Comparison of ENCODE assay signal across 1 cellular context in the genomic region with DNA sequence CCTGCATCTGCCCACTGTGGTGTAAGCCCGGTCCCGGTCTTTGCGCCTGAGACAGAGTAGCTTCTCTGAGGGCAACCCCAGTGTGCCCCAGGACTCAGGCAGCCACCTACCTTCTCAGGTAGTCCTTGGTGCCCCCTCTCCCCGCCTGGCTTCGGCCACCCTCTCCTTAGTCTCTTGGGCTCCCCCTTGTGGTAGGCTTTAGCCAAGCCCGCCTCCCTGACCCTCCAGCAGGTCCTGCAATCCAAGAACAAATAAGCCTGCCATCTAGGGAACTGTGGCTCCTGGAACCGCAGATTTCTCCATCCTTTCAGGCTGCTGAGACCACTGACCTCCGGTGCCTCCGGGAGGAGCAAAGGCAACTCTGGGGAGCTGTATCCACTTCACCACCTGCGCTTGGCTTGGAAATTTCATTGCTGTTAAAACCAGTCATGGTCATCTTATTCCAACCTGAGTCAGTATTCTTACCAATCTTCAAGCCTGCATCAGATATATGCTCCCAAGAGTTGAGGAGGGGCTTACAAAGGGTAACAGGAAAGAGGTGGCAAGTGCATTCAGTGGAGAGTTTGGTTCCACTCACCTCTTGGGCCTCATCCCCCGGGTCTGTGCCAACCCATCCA.
TF ChIP-seq lines count a peak whose summit lies in the region.

No MANE protein-coding gene starts in this region.

TF ChIP-seq in HEK293, 187 proteins besides CTCF, POLR2A, EP300 and RAD21 (continued from another document):
- TF ChIP-seq, protein P1, sequence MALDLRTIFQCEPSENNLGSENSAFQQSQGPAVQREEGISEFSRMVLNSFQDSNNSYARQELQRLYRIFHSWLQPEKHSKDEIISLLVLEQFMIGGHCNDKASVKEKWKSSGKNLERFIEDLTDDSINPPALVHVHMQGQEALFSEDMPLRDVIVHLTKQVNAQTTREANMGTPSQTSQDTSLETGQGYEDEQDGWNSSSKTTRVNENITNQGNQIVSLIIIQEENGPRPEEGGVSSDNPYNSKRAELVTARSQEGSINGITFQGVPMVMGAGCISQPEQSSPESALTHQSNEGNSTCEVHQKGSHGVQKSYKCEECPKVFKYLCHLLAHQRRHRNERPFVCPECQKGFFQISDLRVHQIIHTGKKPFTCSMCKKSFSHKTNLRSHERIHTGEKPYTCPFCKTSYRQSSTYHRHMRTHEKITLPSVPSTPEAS (tag by site-specific recombination; IDR thresholded peaks at IDR 0.05): no peak
- no peak for TF ChIP-seq ZNF600 (tag by site-specific recombination; IDR thresholded peaks at IDR 0.05)
- no peak for TF ChIP-seq ZNF433 (tag by site-specific recombination; IDR thresholded peaks at IDR 0.05; ENCODE audit: low read depth)
- TF ChIP-seq HOXA7 (CRISPR knock-in tag; IDR thresholded peaks at IDR 0.05; ENCODE audit: borderline replicate concordance): no peak
- TF ChIP-seq, protein P2, sequence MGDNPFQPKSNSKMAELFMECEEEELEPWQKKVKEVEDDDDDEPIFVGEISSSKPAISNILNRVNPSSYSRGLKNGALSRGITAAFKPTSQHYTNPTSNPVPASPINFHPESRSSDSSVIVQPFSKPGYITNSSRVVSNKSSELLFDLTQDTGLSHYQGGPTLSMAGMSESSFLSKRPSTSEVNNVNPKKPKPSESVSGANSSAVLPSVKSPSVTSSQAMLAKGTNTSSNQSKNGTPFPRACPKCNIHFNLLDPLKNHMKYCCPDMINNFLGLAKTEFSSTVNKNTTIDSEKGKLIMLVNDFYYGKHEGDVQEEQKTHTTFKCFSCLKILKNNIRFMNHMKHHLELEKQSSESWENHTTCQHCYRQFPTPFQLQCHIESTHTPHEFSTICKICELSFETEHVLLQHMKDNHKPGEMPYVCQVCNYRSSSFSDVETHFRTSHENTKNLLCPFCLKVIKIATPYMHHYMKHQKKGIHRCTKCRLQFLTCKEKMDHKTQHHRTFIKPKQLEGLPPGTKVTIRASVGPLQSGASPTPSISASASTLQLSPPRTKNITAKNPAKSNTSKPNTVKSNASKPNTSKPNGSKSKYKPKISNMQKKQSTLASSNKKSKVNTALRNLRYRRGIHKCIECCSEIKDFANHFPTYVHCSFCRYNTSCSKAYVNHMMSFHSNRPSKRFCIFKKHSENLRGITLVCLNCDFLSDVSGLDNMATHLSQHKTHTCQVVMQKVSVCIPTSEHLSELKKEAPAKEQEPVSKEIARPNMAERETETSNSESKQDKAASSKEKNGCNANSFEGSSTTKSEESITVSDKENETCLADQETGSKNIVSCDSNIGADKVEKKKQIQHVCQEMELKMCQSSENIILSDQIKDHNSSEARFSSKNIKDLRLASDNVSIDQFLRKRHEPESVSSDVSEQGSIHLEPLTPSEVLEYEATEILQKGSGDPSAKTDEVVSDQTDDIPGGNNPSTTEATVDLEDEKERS (tag by site-specific recombination; IDR thresholded peaks at IDR 0.05): no peak
- TF ChIP-seq ZNF654 (tag by site-specific recombination; IDR thresholded peaks at IDR 0.05; ENCODE audit: low read depth): peak; percentile 45
- no peak for TF ChIP-seq ZNF623 (tag by site-specific recombination; IDR thresholded peaks at IDR 0.05)
- 0 out of 2 replicates have a peak, but pooled peaks have one; percentile 38 for TF ChIP-seq ZSCAN30 (tag by site-specific recombination; IDR thresholded peaks at IDR 0.05)
- TF ChIP-seq RBAK (tag by site-specific recombination; IDR thresholded peaks at IDR 0.05): no peak
